9 cellular contexts compared by ENCODE assay signal in genomic region chr1:77832889-77833288, GRCh38. TPM values are rescaled to one million over a fixed set of nuclear protein-coding genes. Genes with fewer than 3 reads are reported as not detected.
DNase-seq lines count a peak whose midpoint lies in the region; ATAC-seq and TF ChIP-seq lines count a peak whose summit lies in the region.
"Had no signal": no experiment of that assay in that cellular context is flagged by ENCODE, and none has a peak within 500 bp of the region (broad histone marks: within the 10 kb centered on the region; RNA-seq: fewer than 3 reads in every experiment).

No MANE protein-coding gene starts in this region.

- H3K27me3 ChIP-seq in GM23248 (replicated peaks; ENCODE audit: insufficient read depth): no peaks in the 10 kb centered on the region
- no peaks in the 10 kb centered on the region for H3K27me3 ChIP-seq in left ventricle myocardium inferior (ENCODE audit: low read depth)
- no peaks in the 10 kb centered on the region for H3K27me3 ChIP-seq in skeletal muscle satellite cell (ENCODE audit: control insufficient read depth, insufficient read depth, low read length)

- no peaks in the 10 kb centered on the region for H3K9me2 ChIP-seq in GM23248 (ENCODE audit: insufficient read depth)

- H3K4me2 ChIP-seq in GM23248 (ENCODE audit: unreplicated experiment) (peak overlapping the region; percentile 72), skeletal muscle satellite cell (ENCODE audit: low read length) (peak overlapping the region; percentile 76)

- peak overlapping the region; percentile 44 for H3K4me3 ChIP-seq in GM23248
- peak overlapping the region; percentile 38 for H3K4me3 ChIP-seq in left ventricle myocardium inferior
- peak overlapping the region; percentile 23 for H3K4me3 ChIP-seq in skeletal muscle satellite cell (ENCODE audit: low read length)

- TF ChIP-seq CTCF in left ventricle myocardium inferior (IDR thresholded peaks at IDR 0.05; ENCODE audit: borderline replicate concordance): no peak

- no peak overlapping the region for H2AFZ ChIP-seq in GM23248

- peak; percentile 91 for DNase-seq in GM23248
- DNase-seq in left ventricle myocardium inferior: no peak
- no peak for DNase-seq in NCI-H526 (lab: John Stamatoyannopoulos, UW)
- DNase-seq in activated effector memory CD4-positive, alpha-beta T cell treated with Interleukin-2 at 50 U/mL for 16 hours: no peak
- DNase-seq in T1000 (lab: John Stamatoyannopoulos, UW): no peak

- peaks cover 3% of the 10 kb centered on the region; the same call in 1 of the 2 replicates for H3K36me3 ChIP-seq in GM23248 (ENCODE audit: low read depth)
- H3K36me3 ChIP-seq in left ventricle myocardium inferior: no peaks in the 10 kb centered on the region
- H3K36me3 ChIP-seq in skeletal muscle satellite cell (ENCODE audit: insufficient read depth, low read length): peaks cover 3% of the 10 kb centered on the region

- H3K9me3 ChIP-seq in GM23248 (ENCODE audit: low read depth): no peaks in the 10 kb centered on the region
- no peaks in the 10 kb centered on the region for H3K9me3 ChIP-seq in left ventricle myocardium inferior (replicated peaks)
- H3K9me3 ChIP-seq in skeletal muscle satellite cell (replicated peaks; ENCODE audit: low read length): no peaks in the 10 kb centered on the region

- ATAC-seq in HG02588 (IDR thresholded peaks at IDR 0.05; ENCODE audit: unreplicated experiment): no peak

- H3K9ac ChIP-seq in GM23248: peak overlapping the region; percentile 80
- H3K9ac ChIP-seq in skeletal muscle satellite cell (ENCODE audit: low read depth, low read length): peak overlapping the region; percentile 83

- H3K4me1 ChIP-seq in GM23248 (ENCODE audit: insufficient read depth) (peaks cover 53% of the 10 kb centered on the region), left ventricle myocardium inferior (peaks cover 84% of the 10 kb centered on the region), skeletal muscle satellite cell (ENCODE audit: control insufficient read depth, insufficient read depth, low read length) (peaks cover 53% of the 10 kb centered on the region)

- H4K20me1 ChIP-seq in GM23248 (ENCODE audit: insufficient read depth): no peaks in the 10 kb centered on the region

- H3K27ac ChIP-seq in GM23248: peak overlapping the region; percentile 98
- peak overlapping the region; percentile 73 for H3K27ac ChIP-seq in angular gyrus (ENCODE audit: low read depth, low read length)
- H3K27ac ChIP-seq in left ventricle myocardium inferior (replicated peaks): peak overlapping the region; percentile 91
- H3K27ac ChIP-seq: epithelial cell of prostate had no signal

- peaks cover 22% of the 10 kb centered on the region for H3K79me2 ChIP-seq in GM23248 (ENCODE audit: insufficient read depth)

- in situ Hi-C loops in GM23248 (cut with MboI): no loop called here

- H3F3A ChIP-seq in GM23248 (ENCODE audit: insufficient read depth): peaks cover 65% of the 10 kb centered on the region

- intact Hi-C loops in left ventricle myocardium inferior (cut with micrococcal nuclease): loop anchor here (5.0 kb wide), 1 partner anchor 54 kb away; the partner anchor contains the start of gene NEXN

RNA-seq across cellular contexts. Expression of gene MIGA1, which starts 53.4 kb away (rescaled TPM):
- 11.6 and 15.4 TPM in 2 replicates for total RNA-seq in GM23248 (2014; rRNA removed; shearing (Covaris generic))
- 13.6 and 14.4 TPM in 2 replicates for polyA plus RNA-seq in GM23248 (2016; fragmentation: Nextera tagmentation; extraction: Ambion mirVana)
- total RNA-seq in left ventricle myocardium inferior: 11.2 TPM
- 15.5 and 19.3 TPM in 2 replicates for total RNA-seq in skeletal muscle satellite cell (2012; rRNA removed)

RNA-seq across cellular contexts. Expression of gene NEXN, which starts 55.5 kb away (rescaled TPM):
- total RNA-seq in GM23248 (2014; rRNA removed; shearing (Covaris generic)): 11.4 and 17.2 TPM in 2 replicates
- polyA plus RNA-seq in GM23248 (2016; fragmentation: Nextera tagmentation; extraction: Ambion mirVana): 69.0 and 70.4 TPM in 2 replicates
- 391 TPM for total RNA-seq in left ventricle myocardium inferior
- 5.1 and 6.1 TPM in 2 replicates for total RNA-seq in skeletal muscle satellite cell (2012; rRNA removed)

Comparison
In these comparisons a context has a peak if more than half of its experiments do, and no peak if none do; other contexts are left out.
1. RNA of gene NEXN, which starts 55.5 kb away (total RNA-seq): 391 TPM in left ventricle myocardium inferior (single experiment); 11.4 to 17.2 TPM in GM23248; every median in the first group is over 10 times any median in the second.
2. Peak in every context shown above with its lines, with median percentiles within 50 percentile points of each other: H3K27ac ChIP-seq and H3K4me3 ChIP-seq.